Comparison of ENCODE assay signal across 20 cellular contexts in the genomic region with DNA sequence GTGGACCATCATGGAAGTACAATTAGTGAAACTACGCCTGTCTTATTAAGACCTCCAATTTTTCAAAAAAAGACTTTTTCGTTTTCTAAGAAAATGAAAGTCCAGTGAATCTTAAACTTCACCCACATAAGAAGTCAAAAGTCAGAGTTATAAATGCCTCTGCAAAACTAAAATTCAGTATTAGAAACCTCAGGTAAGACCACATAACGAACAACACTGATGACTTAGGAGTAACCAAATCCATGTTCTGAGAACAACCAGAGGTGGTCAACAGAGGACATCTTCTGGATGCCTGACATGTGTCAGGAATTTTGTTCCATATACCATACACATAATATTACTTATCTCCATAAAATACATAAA.
DNase-seq lines count a peak whose midpoint lies in the region; ATAC-seq and TF ChIP-seq lines count a peak whose summit lies in the region.
"Had no signal": no experiment of that assay in that cellular context is flagged by ENCODE, and none has a peak within 500 bp of the region (broad histone marks: within the 10 kb centered on the region; RNA-seq: fewer than 3 reads in every experiment).

No MANE protein-coding gene starts in this region.

- no peak overlapping the region for H3K4me3 Mint-ChIP-seq in activated T-helper 17 cell treated with anti-CD3 and anti-CD28 coated beads, Interleukin-2, amount 50 U/mL, for 72 hours
- H3K4me3 Mint-ChIP-seq: activated naive CD8-positive, alpha-beta T cell treated with anti-CD3 and anti-CD28 coated beads, Interleukin-2, amount 10 ng/mL, durations not matched to agents 7 days and 5 days; T-helper 1 cell treated with Interleukin-12 subunit alpha and Interleukin-12 subunit beta and Interleukin-4 antibody, amounts not matched to agents 30 μg/mL and 1 μg/mL, for 36 hours had no signal

- intact Hi-C loops in heart left ventricle (cut with DNase I): loop anchor here in 5 of 10 donors (5.0 kb wide), 3 partner anchors 43 to 88 kb away; partner anchors contain the start of gene TBC1D8 (in 1 of the 5)
- intact Hi-C loops in left cardiac atrium (cut with DNase I): no loop called here
- intact Hi-C loops in testis (cut with DNase I; ENCODE audit: low total_unique reads): no loop called here

- H3K27ac Mint-ChIP-seq in activated T-helper 17 cell treated with anti-CD3 and anti-CD28 coated beads, Interleukin-2, amount 50 U/mL, for 72 hours: no peak overlapping the region
- H3K27ac Mint-ChIP-seq: activated naive CD8-positive, alpha-beta T cell treated with anti-CD3 and anti-CD28 coated beads, Interleukin-2, amount 10 ng/mL, durations not matched to agents 7 days and 5 days; T-helper 1 cell treated with Interleukin-12 subunit alpha and Interleukin-12 subunit beta and Interleukin-4 antibody, amounts not matched to agents 30 μg/mL and 1 μg/mL, for 36 hours had no signal

- no peak for DNase-seq in heart left ventricle
- DNase-seq in left cardiac atrium: no peak
- DNase-seq in RWPE2 (ENCODE audit: low spot score): no peak
- no peak for DNase-seq in testis
- no peak for DNase-seq in NCI-H2029 (lab: John Stamatoyannopoulos, UW)
- no peak for DNase-seq in GOT3 (lab: John Stamatoyannopoulos, UW)
- DNase-seq: activated CD4-positive, CD25-positive, alpha-beta regulatory T cell treated with anti-CD3 and anti-CD28 coated beads, Interleukin-2, amount 50 U/mL, for 72 hours; activated naive CD8-positive, alpha-beta T cell treated with anti-CD3 and anti-CD28 coated beads, Interleukin-2, amount 10 ng/mL, durations not matched to agents 7 days and 5 days; activated T-cell treated with anti-CD3 and anti-CD28 coated beads for 4 hours; glutamatergic neuron; Kasumi-1; kidney; NCI-H1694; NCI-H524 treated with DMSO at 0.1 percent for 48 hours; stimulated activated CD4-positive, alpha-beta T cell treated with anti-CD3 and anti-CD28 coated beads, Interleukin-2, amount 100 ng/mL, for 24 hours had no signal

- H3K4me3 ChIP-seq in heart left ventricle (no peak overlapping the region), RWPE2 (ENCODE audit: severe bottlenecking) (no peak overlapping the region), liver (ENCODE audit: low read depth in 1 of 3, low read length in 3 of 3) (no peak overlapping the region), testis (no peak overlapping the region)

- ATAC-seq in heart left ventricle (no peak), left cardiac atrium (no peak), RWPE2 (ENCODE audit: low read depth) (no peak)
- no peak for ATAC-seq in activated T-helper 17 cell treated with anti-CD3 and anti-CD28 coated beads, Interleukin-2, amount 50 U/mL, for 72 hours (replicated peaks)

- TF ChIP-seq CTCF in heart left ventricle (IDR thresholded peaks at IDR 0.05) (no peak), RWPE2 (IDR thresholded peaks at IDR 0.05; ENCODE audit: poor library complexity, severe bottlenecking) (no peak), liver (IDR thresholded peaks at IDR 0.05; ENCODE audit: low read depth, low read length, missing input control) (no peak), testis (IDR thresholded peaks at IDR 0.05) (no peak)

- H3K27me3 Mint-ChIP-seq in activated T-helper 17 cell treated with anti-CD3 and anti-CD28 coated beads, Interleukin-2, amount 50 U/mL, for 72 hours: no peaks in the 10 kb centered on the region
- H3K27me3 Mint-ChIP-seq: progenitor cell of endocrine pancreas had no signal

- H3K27me3 ChIP-seq in heart left ventricle (no peaks in the 10 kb centered on the region), RWPE2 (ENCODE audit: insufficient read depth, poor library complexity, severe bottlenecking) (no peaks in the 10 kb centered on the region), liver (ENCODE audit: control insufficient read depth in 4 of 4, insufficient read depth in 4 of 4, low read length in 3 of 4) (no peaks in the 10 kb centered on the region), testis (no peaks in the 10 kb centered on the region)

- H3K9ac ChIP-seq in liver (ENCODE audit: low read depth in 1 of 2, low read length in 2 of 2): no peak overlapping the region

- H3K4me1 Mint-ChIP-seq in activated T-helper 17 cell treated with anti-CD3 and anti-CD28 coated beads, Interleukin-2, amount 50 U/mL, for 72 hours: no peaks in the 10 kb centered on the region
- H3K4me1 Mint-ChIP-seq: activated naive CD8-positive, alpha-beta T cell treated with anti-CD3 and anti-CD28 coated beads, Interleukin-2, amount 10 ng/mL, durations not matched to agents 7 days and 5 days had no signal

- no peaks in the 10 kb centered on the region for H3K36me3 Mint-ChIP-seq in activated T-helper 17 cell treated with anti-CD3 and anti-CD28 coated beads, Interleukin-2, amount 50 U/mL, for 72 hours (ENCODE audit: low read depth)
- H3K36me3 Mint-ChIP-seq: activated naive CD8-positive, alpha-beta T cell treated with anti-CD3 and anti-CD28 coated beads, Interleukin-2, amount 10 ng/mL, durations not matched to agents 7 days and 5 days had no signal

- H3K27ac ChIP-seq in heart left ventricle (peak overlapping the region in 8 of 12 donors; percentile 0 to 66 (median 44)), RWPE2 (ENCODE audit: poor library complexity, severe bottlenecking) (peak overlapping the region; percentile 38), liver (ENCODE audit: low read depth in 1 of 2, low read length in 2 of 2) (peak overlapping the region; percentile 6 to 20), testis (peak overlapping the region; percentile 56 to 78)
- H3K27ac ChIP-seq: HL-60 had no signal

- H3K4me1 ChIP-seq in heart left ventricle (peaks cover 0 to 65% (median 31%) of the 10 kb centered on the region in 12 donors), RWPE2 (ENCODE audit: insufficient read depth, poor library complexity, severe bottlenecking) (peaks cover 26% of the 10 kb centered on the region), liver (ENCODE audit: control insufficient read depth in 4 of 4, insufficient read depth in 4 of 4, low read length in 3 of 4) (peaks cover 3 to 23% (median 12%) of the 10 kb centered on the region in 4 donors), testis (peaks cover 20% of the 10 kb centered on the region)

- 91 to 98% (median 97%) methylated on average over 3 of the region's 3 CpGs for WGBS in heart left ventricle, 4 donors
- 94% methylated on average over 3 of the region's 3 CpGs for WGBS in liver
- WGBS in testis, 2 donors: 88 to 93% methylated on average over 3 of the region's 3 CpGs

- TF ChIP-seq POLR2A in heart left ventricle (IDR thresholded peaks at IDR 0.05) (no peak), testis (IDR thresholded peaks at IDR 0.05) (no peak)

- H3K9me3 Mint-ChIP-seq in activated T-helper 17 cell treated with anti-CD3 and anti-CD28 coated beads, Interleukin-2, amount 50 U/mL, for 72 hours: no peaks in the 10 kb centered on the region
- H3K9me3 Mint-ChIP-seq: activated naive CD8-positive, alpha-beta T cell treated with anti-CD3 and anti-CD28 coated beads, Interleukin-2, amount 10 ng/mL, durations not matched to agents 7 days and 5 days; T-helper 1 cell treated with Interleukin-12 subunit alpha and Interleukin-12 subunit beta and Interleukin-4 antibody, amounts not matched to agents 30 μg/mL and 1 μg/mL, for 36 hours had no signal

- H3K36me3 ChIP-seq in heart left ventricle (peaks cover 0 to 7% (median 0%) of the 10 kb centered on the region in 9 donors), RWPE2 (ENCODE audit: low read depth) (peaks cover 2% of the 10 kb centered on the region), liver (ENCODE audit: control insufficient read depth in 4 of 4, insufficient read depth in 3 of 4, low read depth in 1 of 4, low read length in 3 of 4) (peaks cover 0 to 2% (median 0%) of the 10 kb centered on the region in 4 donors), testis (ENCODE audit: low read depth, missing control alignments) (no peaks in the 10 kb centered on the region)

- H3K9me3 ChIP-seq in heart left ventricle (no peaks in the 10 kb centered on the region), RWPE2 (ENCODE audit: severe bottlenecking) (no peaks in the 10 kb centered on the region), liver (ENCODE audit: control insufficient read depth in 4 of 4, low read length in 3 of 4) (no peaks in the 10 kb centered on the region), testis (no peaks in the 10 kb centered on the region)

- TF ChIP-seq RAD21 in liver (IDR thresholded peaks at IDR 0.05): no peak

TF ChIP-seq in liver, 16 proteins besides CTCF, POLR2A, EP300 and RAD21 (continues in another document):
- TF ChIP-seq SP1 (IDR thresholded peaks at IDR 0.05): no peak
- TF ChIP-seq NR2F2 (IDR thresholded peaks at IDR 0.05): no peak
- no peak for TF ChIP-seq GABPA (IDR thresholded peaks at IDR 0.05 in 1 of 2, conservative IDR thresholded peaks at IDR 0.05 in 1 of 2)
- no peak for TF ChIP-seq TAF1 (conservative IDR thresholded peaks at IDR 0.05)
- TF ChIP-seq EGR1 (IDR thresholded peaks at IDR 0.05; ENCODE audit: low read depth in 2 of 2): no peak
- TF ChIP-seq HNF4A (conservative IDR thresholded peaks at IDR 0.05): no peak
- TF ChIP-seq YY1 (IDR thresholded peaks at IDR 0.05): no peak
- TF ChIP-seq HNF4G (IDR thresholded peaks at IDR 0.05): no peak
- TF ChIP-seq, protein P1, sequence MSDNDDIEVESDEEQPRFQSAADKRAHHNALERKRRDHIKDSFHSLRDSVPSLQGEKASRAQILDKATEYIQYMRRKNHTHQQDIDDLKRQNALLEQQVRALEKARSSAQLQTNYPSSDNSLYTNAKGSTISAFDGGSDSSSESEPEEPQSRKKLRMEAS (IDR thresholded peaks at IDR 0.05): no peak
- TF ChIP-seq RXRA (IDR thresholded peaks at IDR 0.05): no peak

Comparison
In these comparisons a context has a peak if more than half of its experiments do, and no peak if none do; other contexts are left out.
1. H3K27ac ChIP-seq: peak in every context shown above with its lines; median percentile 67 in testis; 44 in heart left ventricle; 38 in RWPE2; 13 in liver.